ENCODE assay signal across 8 cellular contexts in genomic region chr3:53130179-53131135, GRCh38. TPM values are rescaled to one million over a fixed set of nuclear protein-coding genes. Genes with fewer than 3 reads are reported as not detected.
DNase-seq lines count a peak whose midpoint lies in the region; ATAC-seq and TF ChIP-seq lines count a peak whose summit lies in the region.

RFT1 (minus strand) TSS chr3:53130435; CDS start chr3:53130400, 35 bp downstream.

- peaks cover 18% of the 10 kb centered on the region for H3K36me3 ChIP-seq in lower lobe of right lung

- no peaks in the 10 kb centered on the region for H3K27me3 ChIP-seq in HL-60 (ENCODE audit: insufficient read depth, poor library complexity, severe bottlenecking)
- H3K27me3 ChIP-seq in lower lobe of right lung (ENCODE audit: low read depth), result no peaks in the 10 kb centered on the region

- ATAC-seq in GM19438 (IDR thresholded peaks at IDR 0.05; ENCODE audit: low read depth, unreplicated experiment), result peak; percentile 86
- ATAC-seq in lower lobe of right lung, result peak; percentile 94 to 95

- TF ChIP-seq CTCF in HL-60 (IDR thresholded peaks at IDR 0.05; ENCODE audit: insufficient read depth, low read length) (no peak), lower lobe of right lung (IDR thresholded peaks at IDR 0.05) (no peak)

- peak; percentile 99 for DNase-seq in CD1c-positive myeloid dendritic cell (ENCODE audit: extremely low spot score)
- peak; percentile 91 to 97 for DNase-seq in HL-60 (ENCODE audit: low read depth in 1 of 2, low spot score in 1 of 2)
- DNase-seq in NK-92 (lab: John Stamatoyannopoulos, UW; ENCODE audit: unreplicated experiment), result peak; percentile 78
- peak; percentile 96 to 97 for DNase-seq in activated CD8-positive, alpha-beta memory T cell treated with anti-CD3 and anti-CD28 coated beads for 1 hour (ENCODE audit: extremely low read depth in 1 of 2, low read depth in 1 of 2)
- peak; percentile 100 for DNase-seq in effector CD4-positive, alpha-beta T cell
- peak; percentile 99 for DNase-seq in lower lobe of right lung
- peak; percentile 92 to 96 (median 93) for DNase-seq in stimulated activated CD4-positive, alpha-beta T cell treated with anti-CD3 and anti-CD28 coated beads, TNF-alpha, amount 100 ng/mL, for 1 hour (ENCODE audit: low read depth in 3 of 3, low spot score in 1 of 3)

- H3K4me3 ChIP-seq in HL-60 (replicated peaks; ENCODE audit: insufficient read depth, low read length) (peak within 1 kb of the TSS; percentile 89), lower lobe of right lung (peak within 1 kb of the TSS; percentile 92)

- intact Hi-C loops in lower lobe of right lung (cut with DNase I), result no loop called here

- H3K27ac ChIP-seq in HL-60 (replicated peaks), result peak within 1 kb of the TSS; percentile 90
- peak within 1 kb of the TSS; percentile 94 for H3K27ac ChIP-seq in lower lobe of right lung

- H3K4me1 ChIP-seq in lower lobe of right lung, result peaks cover 33% of the 10 kb centered on the region

- H3K9me3 ChIP-seq in lower lobe of right lung, result no peaks in the 10 kb centered on the region

RNA-seq across cellular contexts. Expression of gene RFT1, which starts in this region (rescaled TPM):
- total RNA-seq in lower lobe of right lung, result 18.3 TPM

Comparison
In these comparisons a context has a peak if more than half of its experiments do, and no peak if none do; other contexts are left out.
1. Peak in every context shown above with its lines: DNase-seq, ATAC-seq, H3K4me3 ChIP-seq and H3K27ac ChIP-seq.